In genomic region chr20:17504898-17505663, GRCh38 we compare ENCODE assay signal across 8 cellular contexts. TPM values are rescaled to one million over a fixed set of nuclear protein-coding genes. Genes with fewer than 3 reads are reported as not detected.
DNase-seq lines count a peak whose midpoint lies in the region; ATAC-seq, FAIRE-seq and TF ChIP-seq lines count a peak whose summit lies in the region.

No MANE protein-coding gene starts in this region.

- peak; percentile 71 for TF ChIP-seq CTCF in BE2C (IDR thresholded peaks at IDR 0.05; ENCODE audit: low read depth, low read length)
- TF ChIP-seq CTCF in activated CD8-positive, alpha-beta T cell treated with anti-CD3 and anti-CD28 coated beads for 36 hours (IDR thresholded peaks at IDR 0.05), result peak; percentile 74
- peak; percentile 39 to 41 for TF ChIP-seq CTCF in endothelial cell of umbilical vein (IDR thresholded peaks at IDR 0.05; ENCODE audit: extremely low read depth in 1 of 2, insufficient read depth in 1 of 2, low read depth in 1 of 2, low read length in 2 of 2)

- DNase-seq in BE2C (peak; percentile 53), NCI-H460 (ENCODE audit: extremely low read depth, low read depth) (peak; percentile 54), endothelial cell of umbilical vein (ENCODE audit: low read depth, low spot score) (peak; percentile 72)
- DNase-seq in activated CD8-positive, alpha-beta T cell treated with anti-CD3 and anti-CD28 coated beads for 36 hours, result no peak
- DNase-seq in stimulated activated CD8-positive, alpha-beta memory T cell treated with anti-CD3 and anti-CD28 coated beads, Interleukin-7, amount 100 ng/mL, for 4 hours (ENCODE audit: low read depth in 2 of 2), result peak; percentile 19 to 41

- H3K9me3 ChIP-seq in BE2C (no peaks in the 10 kb centered on the region), endothelial cell of umbilical vein (replicated peaks; ENCODE audit: control insufficient read depth, insufficient read depth, low read length) (no peaks in the 10 kb centered on the region), mesodermal cell (ENCODE audit: control insufficient read depth, low read length) (no peaks in the 10 kb centered on the region)

- dilution Hi-C loops in endothelial cell of umbilical vein (cut with MboI; ENCODE audit: extremely low pct_ligation_motif_present, low sequenced_read_pairs), result no loop called here

- H3K27ac Mint-ChIP-seq in activated CD8-positive, alpha-beta T cell treated with anti-CD3 and anti-CD28 coated beads for 36 hours, result peak overlapping the region; percentile 85

- no peaks in the 10 kb centered on the region for H3K36me3 Mint-ChIP-seq in activated CD8-positive, alpha-beta T cell treated with anti-CD3 and anti-CD28 coated beads for 36 hours (ENCODE audit: low read depth)

- H3K4me1 ChIP-seq in BE2C, result no peaks in the 10 kb centered on the region; the same call in 1 of the 2 replicates
- H3K4me1 ChIP-seq in endothelial cell of umbilical vein (ENCODE audit: control insufficient read depth, extremely low read depth, insufficient read depth, low read length), result peaks cover 13% of the 10 kb centered on the region
- H3K4me1 ChIP-seq in mesodermal cell (ENCODE audit: control insufficient read depth, insufficient read depth, low read length, poor library complexity, severe bottlenecking), result no peaks in the 10 kb centered on the region

- no peaks in the 10 kb centered on the region for H4K20me1 ChIP-seq in endothelial cell of umbilical vein (replicated peaks; ENCODE audit: control insufficient read depth, extremely low read depth, insufficient read depth, low read length)

- peak overlapping the region; percentile 42 for H3K9ac ChIP-seq in endothelial cell of umbilical vein (replicated peaks; ENCODE audit: extremely low read depth, insufficient read depth, low read length)

- no TSS peak for BruUV-seq in endothelial cell of umbilical vein (replicated peaks; lab: Mats Ljungman, UMichigan)

- H3K4me3 Mint-ChIP-seq in activated CD8-positive, alpha-beta T cell treated with anti-CD3 and anti-CD28 coated beads for 36 hours, result peak overlapping the region; percentile 78

- TF ChIP-seq POLR2A in endothelial cell of umbilical vein (IDR thresholded peaks at IDR 0.05; ENCODE audit: low read depth, low read length), result peak; percentile 61

- CTCF ChIA-PET in activated CD8-positive, alpha-beta T cell treated with anti-CD3 and anti-CD28 coated beads for 36 hours (lab: Charles Lee), result interaction anchor here (0.6 to 3.3 kb wide), 45 partner anchors 8 to 786 kb away, joined by 3 to 32 read pairs (median 4); partner anchors contain the start of genes BFSP1, DSTN and RRBP1
- CTCF ChIA-PET in endothelial cell of umbilical vein (lab: Charles Lee), result interaction anchor here (0.7 to 3.6 kb wide), 35 partner anchors 8 to 701 kb away, joined by 3 to 58 read pairs (median 5); partner anchors contain the start of genes BFSP1 and RRBP1

- H3K36me3 ChIP-seq in BE2C (no peaks in the 10 kb centered on the region), endothelial cell of umbilical vein (ENCODE audit: control insufficient read depth in 2 of 2, extremely low read depth in 1 of 2, insufficient read depth in 2 of 2, low read length in 2 of 2) (no peaks in the 10 kb centered on the region), mesodermal cell (ENCODE audit: control insufficient read depth, insufficient read depth, low read length) (no peaks in the 10 kb centered on the region)

- H3K27me3 ChIP-seq in BE2C (peaks cover 12% of the 10 kb centered on the region; the same call in 1 of the 2 replicates), endothelial cell of umbilical vein (ENCODE audit: control insufficient read depth in 2 of 2, insufficient read depth in 2 of 2, low read length in 2 of 2) (no peaks in the 10 kb centered on the region)

- peak overlapping the region; percentile 51 for H3K4me3 ChIP-seq in BE2C (ENCODE audit: low read depth, low read length)
- H3K4me3 ChIP-seq in endothelial cell of umbilical vein (replicated peaks in 1 of 3; ENCODE audit: insufficient read depth in 1 of 3, low read depth in 1 of 3, low read length in 3 of 3), result peak overlapping the region; percentile 31 to 74 (median 58)
- H3K4me3 ChIP-seq in mesodermal cell (ENCODE audit: extremely low read depth, insufficient read depth, low read length, poor library complexity, severe bottlenecking), result peak overlapping the region; percentile 12

- H3K9me1 ChIP-seq in endothelial cell of umbilical vein (replicated peaks; ENCODE audit: control insufficient read depth, extremely low read depth, insufficient read depth, low read length), result no peaks in the 10 kb centered on the region

- H3K27me3 Mint-ChIP-seq in activated CD8-positive, alpha-beta T cell treated with anti-CD3 and anti-CD28 coated beads for 36 hours, result peaks cover 3% of the 10 kb centered on the region

- peak overlapping the region; percentile 9 for H3K27ac ChIP-seq in endothelial cell of umbilical vein (ENCODE audit: insufficient read depth, low read depth, low read length)
- no peak overlapping the region for H3K27ac ChIP-seq in mesodermal cell (ENCODE audit: low read depth, low read length, severe bottlenecking)

- ATAC-seq in GM19023 (IDR thresholded peaks at IDR 0.05; ENCODE audit: unreplicated experiment), result peak; percentile 76
- ATAC-seq in HG03196 (IDR thresholded peaks at IDR 0.05; ENCODE audit: unreplicated experiment), result peak; percentile 60
- ATAC-seq in activated CD8-positive, alpha-beta T cell treated with anti-CD3 and anti-CD28 coated beads for 36 hours, result peak; percentile 63

- WGBS in mesodermal cell (ENCODE audit: insufficient coverage in 2 of 2), 2 experiments, result 16 to 27% methylated on average over 22 of the region's 30 CpGs

- peak overlapping the region; percentile 80 for H2AFZ ChIP-seq in endothelial cell of umbilical vein (ENCODE audit: low read depth, low read length)

- no peaks in the 10 kb centered on the region for H3K9me3 Mint-ChIP-seq in activated CD8-positive, alpha-beta T cell treated with anti-CD3 and anti-CD28 coated beads for 36 hours

- peaks cover 37% of the 10 kb centered on the region for H3K4me1 Mint-ChIP-seq in activated CD8-positive, alpha-beta T cell treated with anti-CD3 and anti-CD28 coated beads for 36 hours (ENCODE audit: low read depth)

- intact Hi-C loops in activated CD8-positive, alpha-beta T cell treated with anti-CD3 and anti-CD28 coated beads for 36 hours (cut with micrococcal nuclease), result loop anchor here (5.0 to 10.0 kb wide), 3 partner anchors 107 to 490 kb away; no protein-coding TSS in a partner anchor
- intact Hi-C loops in endothelial cell of umbilical vein (cut with micrococcal nuclease), result loop anchor here (1.0 to 5.0 kb wide), 10 partner anchors 26 to 772 kb away; partner anchors contain the start of genes BFSP1, DSTN and RRBP1

- POLR2A ChIA-PET in activated CD8-positive, alpha-beta T cell treated with anti-CD3 and anti-CD28 coated beads for 36 hours (lab: Charles Lee), result interaction anchor here (0.6 to 1.3 kb wide), 5 partner anchors 9 to 177 kb away, joined by 3 to 5 read pairs (median 4); partner anchors contain the start of gene RRBP1
- POLR2A ChIA-PET in endothelial cell of umbilical vein (lab: Charles Lee), result no interaction called here

- no peaks in the 10 kb centered on the region for H3K79me2 ChIP-seq in endothelial cell of umbilical vein (ENCODE audit: control insufficient read depth, insufficient read depth, low read length)

- peak; percentile 95 for FAIRE-seq in endothelial cell of umbilical vein (lab: Jason Lieb, UNC)

- peak overlapping the region; percentile 95 for H3K4me2 ChIP-seq in endothelial cell of umbilical vein (ENCODE audit: insufficient read depth, low read length)

TF ChIP-seq in endothelial cell of umbilical vein, 7 proteins besides CTCF, POLR2A, EP300 and RAD21:
- TF ChIP-seq MYC (IDR thresholded peaks at IDR 0.05; ENCODE audit: low read depth, low read length), result no peak
- no peak for TF ChIP-seq EZH2 (IDR thresholded peaks at IDR 0.05; ENCODE audit: borderline replicate concordance, low read depth, low read length, severe bottlenecking)
- peak; percentile 49 for TF ChIP-seq POLR2AphosphoS5 (IDR thresholded peaks at IDR 0.05; ENCODE audit: insufficient read depth, low read depth, low read length)
- TF ChIP-seq, protein P1, sequence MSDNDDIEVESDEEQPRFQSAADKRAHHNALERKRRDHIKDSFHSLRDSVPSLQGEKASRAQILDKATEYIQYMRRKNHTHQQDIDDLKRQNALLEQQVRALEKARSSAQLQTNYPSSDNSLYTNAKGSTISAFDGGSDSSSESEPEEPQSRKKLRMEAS (IDR thresholded peaks at IDR 0.05; ENCODE audit: insufficient read depth, insufficient read length), result peak; percentile 46

RNA-seq across cellular contexts. Expression of gene BFSP1, which starts 26.1 kb away (rescaled TPM):
- polyA plus RNA-seq in BE2C (2012; ENCODE audit: insufficient read depth, insufficient read length, low read depth), result 0.59 TPM
- total RNA-seq in NCI-H460 (2014; rRNA removed; shearing (Covaris generic)), result 3.9 and 4.1 TPM in 2 replicates
- 4.0 and 10.7 TPM in 2 replicates for polyA plus RNA-seq in NCI-H460 (2014; cell fraction: nucleus; rRNA removed)
- total RNA-seq in activated CD8-positive, alpha-beta T cell treated with anti-CD3 and anti-CD28 coated beads for 36 hours, result under 1 TPM; 0.18 TPM
- total RNA-seq in endothelial cell of umbilical vein, result 3.7 and 5.2 TPM in 2 replicates
- polyA plus RNA-seq in endothelial cell of umbilical vein, result 2.5 and 3.1 TPM in 2 replicates
- polyA plus RNA-seq in endothelial cell of umbilical vein (2011; cell fraction: cytosol; rRNA removed), result 4.1 and 4.5 TPM in 2 replicates
- 4.0 and 4.6 TPM in 2 replicates for polyA plus RNA-seq in endothelial cell of umbilical vein (2011; cell fraction: nucleus; rRNA removed)
- 3.9 and 4.4 TPM in 2 replicates for polyA plus RNA-seq in endothelial cell of umbilical vein (2012)
- polyA minus RNA-seq in endothelial cell of umbilical vein, result 2.9 and 3.3 TPM in 2 replicates
- 1.4 TPM for polyA minus RNA-seq in endothelial cell of umbilical vein (2011; cell fraction: cytosol; rRNA and poly(A)+ RNA removed)
- polyA minus RNA-seq in endothelial cell of umbilical vein (2011; cell fraction: nucleus; rRNA and poly(A)+ RNA removed), result 1.2 and 1.5 TPM in 2 replicates
- 5.2 TPM for polyA plus RNA-seq in mesodermal cell (2013, experiment 1 of 2)
- 5.0 TPM for polyA plus RNA-seq in mesodermal cell (2013, experiment 2 of 2)
